Comparison of ENCODE assay signal across 8 cellular contexts in genomic region chr12:109880938-109881337, GRCh38. TPM values are rescaled to one million over a fixed set of nuclear protein-coding genes. Genes with fewer than 3 reads are reported as not detected.
A peak's percentile ranks its signal among the peaks of the same experiment; 100 is the strongest.
DNase-seq lines count a peak whose midpoint lies in the region; ATAC-seq and TF ChIP-seq lines count a peak whose summit lies in the region.

No MANE protein-coding gene starts in this region.

- H3K9me3 ChIP-seq in heart right ventricle (no peaks in the 10 kb centered on the region), aorta (ENCODE audit: control insufficient read depth, low read length) (no peaks in the 10 kb centered on the region)

- peaks cover 11 to 32% (median 27%) of the 10 kb centered on the region in 9 donors for H3K4me1 ChIP-seq in heart right ventricle
- H3K4me1 ChIP-seq in aorta (ENCODE audit: control insufficient read depth in 1 of 2, insufficient read depth in 2 of 2, low read length in 2 of 2): peaks cover 0 to 4% of the 10 kb centered on the region in 2 donors

- TF ChIP-seq CTCF in heart right ventricle (IDR thresholded peaks at IDR 0.05) (no peak), brain (conservative IDR thresholded peaks at IDR 0.05) (no peak)

- H3K4me3 ChIP-seq in heart right ventricle (peak overlapping the region; percentile 60 to 99 (median 88)), aorta (ENCODE audit: low read length in 2 of 2) (peak overlapping the region; percentile 53 to 56)

- no peaks in the 10 kb centered on the region for H3K27me3 ChIP-seq in heart right ventricle
- no peaks in the 10 kb centered on the region for H3K27me3 ChIP-seq in aorta (ENCODE audit: control insufficient read depth in 1 of 2, insufficient read depth in 2 of 2, low read length in 1 of 2)

- H3K4me3 Mint-ChIP-seq in brain (peak overlapping the region; percentile 78 to 91 (median 80)), memory B cell (peak overlapping the region; percentile 76)

- H3K36me3 Mint-ChIP-seq in brain (no peaks in the 10 kb centered on the region), memory B cell (peaks cover 2% of the 10 kb centered on the region)

- intact Hi-C loops in heart right ventricle (cut with DNase I) (loop anchor here in 7 of 10 donors (1.0 to 5.0 kb wide), 4 partner anchors 76 to 454 kb away; no protein-coding TSS in a partner anchor), cardiac septum (cut with DNase I) (loop anchor here (2.0 kb wide), 1 partner anchor 76 kb away; no protein-coding TSS in a partner anchor), aorta (cut with DNase I) (loop anchor here (1.0 kb wide), 2 partner anchors 74 to 76 kb away; no protein-coding TSS in a partner anchor)

- DNase-seq in heart right ventricle (no peak), cardiac septum (ENCODE audit: low spot score) (no peak), memory B cell (ENCODE audit: low spot score in 2 of 2) (no peak), aorta (no peak), NOMO-1 treated with DMSO at 0.1 percent for 48 hours (lab: John Stamatoyannopoulos, UW; ENCODE audit: unreplicated experiment) (no peak), UCSD-AML1 (lab: John Stamatoyannopoulos, UW; ENCODE audit: unreplicated experiment) (no peak)

- peak overlapping the region in 7 of 10 donors; percentile 35 to 95 (median 66) for H3K27ac ChIP-seq in heart right ventricle
- H3K27ac ChIP-seq in aorta (ENCODE audit: low read depth in 1 of 2, low read length in 2 of 2): no peak overlapping the region

- ATAC-seq in heart right ventricle: peak in 2 of 8 donors; percentile 6 to 10
- no peak for ATAC-seq in memory B cell (ENCODE audit: low read depth)
- ATAC-seq in aorta (ENCODE audit: low FRiP score): no peak
- ATAC-seq in HG03135 (IDR thresholded peaks at IDR 0.05; ENCODE audit: unreplicated experiment): no peak

- H3K27ac Mint-ChIP-seq in brain: peak overlapping the region; percentile 2 to 44 (median 30)
- peak overlapping the region; percentile 39 for H3K27ac Mint-ChIP-seq in memory B cell

- H3K9me3 Mint-ChIP-seq in brain: peaks cover 0 to 2% (median 0%) of the 10 kb centered on the region in 5 experiments
- no peaks in the 10 kb centered on the region for H3K9me3 Mint-ChIP-seq in memory B cell

- WGBS in heart right ventricle, 2 donors: 5 to 6% methylated on average over 9 of the region's 9 CpGs
- WGBS in aorta, 2 donors: 6 to 7% methylated on average over 9 of the region's 9 CpGs

- H3K27me3 Mint-ChIP-seq in brain (peaks cover 46% of the 10 kb centered on the region), memory B cell (no peaks in the 10 kb centered on the region)

- H3K4me1 Mint-ChIP-seq in brain (peaks cover 40% of the 10 kb centered on the region), memory B cell (peaks cover 32% of the 10 kb centered on the region)

- H3K36me3 ChIP-seq in heart right ventricle (no peaks in the 10 kb centered on the region), aorta (ENCODE audit: control insufficient read depth in 1 of 2, insufficient read depth in 2 of 2, low read length in 1 of 2) (no peaks in the 10 kb centered on the region)

RNA-seq across cellular contexts. Expression of gene GLTP, which starts 0.6 kb away (rescaled TPM):
- total RNA-seq in heart right ventricle (10 to 100 TPM; 18.0 to 28.0 (median 22.0) TPM), cardiac septum (23.3 TPM), aorta (10 to 100 TPM; 38.4 to 38.6 TPM)
- polyA plus RNA-seq in heart right ventricle (10 to 100 TPM; 19.4 to 23.1 TPM), brain (ENCODE audit: insufficient read depth, low read depth, low replicate concordance) (58.8 TPM), aorta (10 to 100 TPM; 25.4 to 31.7 TPM)

RNA-seq across cellular contexts. Expression of gene TCHP, which starts 19.1 kb away (rescaled TPM):
- total RNA-seq in heart right ventricle (10 to 100 TPM in 4 of 10 donors, 1 to 10 TPM in 6; 7.0 to 14.1 (median 9.1) TPM), cardiac septum (9.3 TPM), aorta (10 to 100 TPM in 1 of 2 donors, 1 to 10 TPM in 1; 9.8 to 21.1 TPM)
- polyA plus RNA-seq in heart right ventricle (10 to 100 TPM in 1 of 2 donors, 1 to 10 TPM in 1; 7.3 to 13.2 TPM), brain (ENCODE audit: insufficient read depth, low read depth, low replicate concordance) (14.7 TPM), aorta (10 to 100 TPM in 1 of 2 donors, 1 to 10 TPM in 1; 4.3 to 14.6 TPM)

RNA-seq across cellular contexts. Expression of gene TRPV4, which starts 47.7 kb away (rescaled TPM):
- total RNA-seq in heart right ventricle (1 to 10 TPM in 2 of 10 donors, under 1 TPM in 6, not detected in 2; 0.16 to 1.0 (median 0.37) TPM), cardiac septum (0.46 TPM), aorta (1 to 10 TPM; 2.5 to 3.9 TPM)
- polyA plus RNA-seq in heart right ventricle (under 1 TPM; 0.07 to 0.29 TPM), brain (ENCODE audit: insufficient read depth, low read depth, low replicate concordance) (0.14 TPM), aorta (1 to 10 TPM in 1 of 2 donors, under 1 TPM in 1; 0.08 to 1.3 TPM)

Comparison
In these comparisons a context has a peak if more than half of its experiments do, and no peak if none do; other contexts are left out.
1. H3K27ac ChIP-seq: peak in heart right ventricle (7 of 10); none in aorta (0 of 2).